In genomic region chr9:123976579-123976978, GRCh38 we compare ENCODE assay signal across 5 cellular contexts. TPM values are rescaled to one million over a fixed set of nuclear protein-coding genes. Genes with fewer than 3 reads are reported as not detected.
"Had no signal": no experiment of that assay in that cellular context is flagged by ENCODE, and none has a peak within 500 bp of the region (broad histone marks: within the 10 kb centered on the region; RNA-seq: fewer than 3 reads in every experiment).

No MANE protein-coding gene starts in this region.

RNA-seq across cellular contexts. Expression of gene LHX2, which starts 35.0 kb away (rescaled TPM):
- total RNA-seq: HepG2, HT-29, HT1080, IMR-90 had no signal
- polyA plus RNA-seq: HepG2, IgD-negative memory B cell, IMR-90 had no signal
